Comparison of ENCODE assay signal across 20 cellular contexts in the genomic region with DNA sequence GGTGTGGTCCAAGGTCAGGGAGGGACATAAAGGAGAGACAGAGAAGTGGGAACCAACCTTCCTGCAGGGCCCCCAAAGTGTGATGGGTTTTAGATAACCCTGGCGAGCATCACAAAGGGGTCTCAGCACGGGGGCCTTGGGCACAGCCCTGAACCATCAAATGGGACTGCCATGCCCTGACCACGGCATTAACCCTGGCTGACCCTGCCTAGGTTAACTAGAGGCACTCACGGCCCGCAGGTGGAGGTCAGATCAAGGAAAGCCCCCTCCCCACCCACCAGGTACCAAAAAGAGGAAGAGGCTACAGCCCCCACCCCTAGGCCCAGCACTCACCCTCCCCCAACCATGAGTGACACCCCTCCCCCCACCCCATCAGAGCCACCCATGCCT. TPM values are rescaled to one million over a fixed set of nuclear protein-coding genes. Genes with fewer than 3 reads are reported as not detected.
DNase-seq lines count a peak whose midpoint lies in the region; ATAC-seq and TF ChIP-seq lines count a peak whose summit lies in the region.
"Had no signal": no experiment of that assay in that cellular context is flagged by ENCODE, and none has a peak within 500 bp of the region (broad histone marks: within the 10 kb centered on the region; RNA-seq: fewer than 3 reads in every experiment).

No MANE protein-coding gene starts in this region.

- H3K23ac ChIP-seq in neuronal stem cell (ENCODE audit: low read depth, low read length, poor library complexity), result no peak overlapping the region

- peaks cover 7% of the 10 kb centered on the region for H3K4me1 Mint-ChIP-seq in activated T-helper 17 cell treated with anti-CD3 and anti-CD28 coated beads, Interleukin-2, amount 50 U/mL, for 72 hours
- H3K4me1 Mint-ChIP-seq: natural killer cell had no signal

- CTCF ChIA-PET in PC-9 (lab: Charles Lee), result no interaction called here

- intact Hi-C loops in esophagus muscularis mucosa (cut with DNase I) (loop anchor here (2.0 kb wide), 1 partner anchor 81 kb away; a partner anchor contains a TSS), PC-9 (cut with micrococcal nuclease; ENCODE audit: unreplicated experiment) (loop anchor here (5.0 kb wide), 1 partner anchor 39 kb away; no protein-coding TSS in a partner anchor)

- TF ChIP-seq POLR2A in esophagus muscularis mucosa (IDR thresholded peaks at IDR 0.05; ENCODE audit: low read depth), result no peak

- TF ChIP-seq CTCF in C4-2B (conservative IDR thresholded peaks at IDR 0.05) (no peak), esophagus muscularis mucosa (IDR thresholded peaks at IDR 0.05) (no peak), PC-9 (conservative IDR thresholded peaks at IDR 0.05) (no peak)

- no peak overlapping the region for H4K91ac ChIP-seq in neuronal stem cell (ENCODE audit: low read depth, low read length, poor library complexity)

- no peak overlapping the region for H3K27ac Mint-ChIP-seq in activated T-helper 17 cell treated with anti-CD3 and anti-CD28 coated beads, Interleukin-2, amount 50 U/mL, for 72 hours
- H3K27ac Mint-ChIP-seq: natural killer cell; T-helper 1 cell treated with Interleukin-12 subunit alpha and Interleukin-12 subunit beta and Interleukin-4 antibody, amounts not matched to agents 30 μg/mL and 1 μg/mL, for 36 hours had no signal

- H3K4me2 ChIP-seq in neuronal stem cell (ENCODE audit: insufficient read depth, low read length, poor library complexity, severe bottlenecking), result no peak overlapping the region
- no peak overlapping the region for H3K4me2 ChIP-seq in PC-9

- peak overlapping the region; percentile 30 for H2BK120ac ChIP-seq in neuronal stem cell (ENCODE audit: low read depth, low read length)

- H3K4me1 ChIP-seq in NT2/D1 (ENCODE audit: insufficient read depth, insufficient read length) (peaks cover 33% of the 10 kb centered on the region), esophagus muscularis mucosa (peaks cover 45 to 79% (median 54%) of the 10 kb centered on the region in 4 donors), neuronal stem cell (ENCODE audit: control insufficient read depth in 2 of 2, insufficient read depth in 1 of 2, low read depth in 1 of 2, low read length in 2 of 2) (peaks cover 46 to 47% of the 10 kb centered on the region in 2 donors), PC-9 (replicated peaks; ENCODE audit: insufficient read depth) (no peaks in the 10 kb centered on the region)

- H3K9me3 Mint-ChIP-seq in activated T-helper 17 cell treated with anti-CD3 and anti-CD28 coated beads, Interleukin-2, amount 50 U/mL, for 72 hours, result no peaks in the 10 kb centered on the region
- H3K9me3 Mint-ChIP-seq: CD8-positive, alpha-beta memory T cell; natural killer cell; T-helper 1 cell treated with Interleukin-12 subunit alpha and Interleukin-12 subunit beta and Interleukin-4 antibody, amounts not matched to agents 30 μg/mL and 1 μg/mL, for 36 hours had no signal

- H2AFZ ChIP-seq in neuronal stem cell (ENCODE audit: low read length), result no peak overlapping the region
- no peak overlapping the region for H2AFZ ChIP-seq in PC-9

- TF ChIP-seq EP300 in esophagus muscularis mucosa (IDR thresholded peaks at IDR 0.05), result no peak

- peaks cover 15% of the 10 kb centered on the region for H3K79me1 ChIP-seq in neuronal stem cell (ENCODE audit: low read depth, low read length)

- no peaks in the 10 kb centered on the region for H3K27me3 Mint-ChIP-seq in activated T-helper 17 cell treated with anti-CD3 and anti-CD28 coated beads, Interleukin-2, amount 50 U/mL, for 72 hours
- H3K27me3 Mint-ChIP-seq: CD8-positive, alpha-beta memory T cell had no signal

- peaks cover 21% of the 10 kb centered on the region for H3K36me3 ChIP-seq in NT2/D1 (ENCODE audit: insufficient read depth, insufficient read length, low read length)
- peaks cover 0 to 6% (median 0%) of the 10 kb centered on the region in 4 donors for H3K36me3 ChIP-seq in esophagus muscularis mucosa
- H3K36me3 ChIP-seq in neuronal stem cell (replicated peaks in 1 of 2; ENCODE audit: control insufficient read depth in 2 of 2, insufficient read depth in 2 of 2, low read length in 2 of 2), result peaks cover 0 to 23% of the 10 kb centered on the region in 2 donors
- H3K36me3 ChIP-seq in PC-9 (ENCODE audit: low read depth), result no peaks in the 10 kb centered on the region

- H2BK12ac ChIP-seq in neuronal stem cell (ENCODE audit: low read length), result peak overlapping the region; percentile 73

- POLR2A ChIA-PET in PC-9 (lab: Charles Lee; ENCODE audit: unreplicated experiment), result no interaction called here

- H2BK15ac ChIP-seq in neuronal stem cell (ENCODE audit: low read length), result peak overlapping the region; percentile 91

- no peaks in the 10 kb centered on the region for H4K20me1 ChIP-seq in PC-9 (ENCODE audit: insufficient read depth)

- peak overlapping the region; percentile 93 for H3K18ac ChIP-seq in neuronal stem cell (ENCODE audit: low read length)

- H3K27me3 ChIP-seq in NT2/D1 (ENCODE audit: insufficient read depth, insufficient read length) (no peaks in the 10 kb centered on the region), esophagus muscularis mucosa (no peaks in the 10 kb centered on the region), neuronal stem cell (ENCODE audit: control insufficient read depth in 3 of 3, insufficient read depth in 3 of 3, low read depth in 1 of 3, low read length in 3 of 3) (no peaks in the 10 kb centered on the region), PC-9 (ENCODE audit: insufficient read depth, low read depth) (no peaks in the 10 kb centered on the region)

- H3F3A ChIP-seq in PC-9 (ENCODE audit: insufficient read depth, low read depth), result no peaks in the 10 kb centered on the region

- no TSS peak for BruUV-seq in PC-9 (replicated peaks; lab: Mats Ljungman, UMichigan)

- H3K9me3 ChIP-seq in NT2/D1 (ENCODE audit: insufficient read depth, low read length) (no peaks in the 10 kb centered on the region), esophagus muscularis mucosa (no peaks in the 10 kb centered on the region), neuronal stem cell (replicated peaks in 1 of 2; ENCODE audit: control insufficient read depth in 2 of 2, insufficient read depth in 1 of 2, low read depth in 1 of 2, low read length in 2 of 2) (no peaks in the 10 kb centered on the region), PC-9 (ENCODE audit: insufficient read depth, low read depth) (no peaks in the 10 kb centered on the region)

- no peak overlapping the region for H3K14ac ChIP-seq in neuronal stem cell (ENCODE audit: low read length)

- WGBS in esophagus muscularis mucosa, result 83% methylated on average over 3 of the region's 5 CpGs
- no CpG with 5 or more reads among the region's 5 CpGs for WGBS in neuronal stem cell (ENCODE audit: extremely low coverage in 2 of 2, insufficient read length in 2 of 2, insufficient replicate concordance in 1 of 2), 2 donors

- H3K36me3 Mint-ChIP-seq in activated T-helper 17 cell treated with anti-CD3 and anti-CD28 coated beads, Interleukin-2, amount 50 U/mL, for 72 hours (ENCODE audit: low read depth), result no peaks in the 10 kb centered on the region
- H3K36me3 Mint-ChIP-seq: natural killer cell had no signal

- peak overlapping the region; percentile 69 for H3K4ac ChIP-seq in neuronal stem cell (ENCODE audit: low read length)

- H3K27ac ChIP-seq in C4-2B, result peak overlapping the region; percentile 59
- peak overlapping the region; percentile 77 to 84 (median 83) for H3K27ac ChIP-seq in esophagus muscularis mucosa (replicated peaks in 1 of 4)
- no peak overlapping the region for H3K27ac ChIP-seq in neuronal stem cell (replicated peaks; ENCODE audit: low read length)
- H3K27ac ChIP-seq in PC-9, result no peak overlapping the region

- H3K4me3 ChIP-seq in NT2/D1 (ENCODE audit: insufficient read length, low read depth) (no peak overlapping the region), esophagus muscularis mucosa (no peak overlapping the region), neuronal stem cell (ENCODE audit: low read length in 2 of 2) (no peak overlapping the region), PC-9 (no peak overlapping the region)

- DNase-seq in NT2/D1 (ENCODE audit: low read depth, low spot score) (no peak), esophagus muscularis mucosa (ENCODE audit: extremely low spot score) (no peak), neuronal stem cell (ENCODE audit: low spot score) (no peak), retina (no peak), AML-193 (lab: John Stamatoyannopoulos, UW) (no peak), PC-9 (no peak)
- DNase-seq: amniotic stem cell; CD8-positive, alpha-beta memory T cell; central memory CD4-positive, alpha-beta T cell; effector CD8-positive, alpha-beta T cell; head of caudate nucleus; mammary epithelial cell; natural killer cell; NCI-H1092 treated with DMSO at 0.1 percent for 48 hours; NCI-H2107; NCI-H524 treated with DMSO at 0.1 percent for 48 hours; SIG-M5 had no signal

- no peak overlapping the region for H4K8ac ChIP-seq in neuronal stem cell (ENCODE audit: low read depth, low read length)

- H3K9ac ChIP-seq in NT2/D1 (ENCODE audit: insufficient read length, low read depth) (peak overlapping the region; percentile 70), neuronal stem cell (ENCODE audit: low read depth, low read length, poor library complexity) (no peak overlapping the region)

- H2BK5ac ChIP-seq in neuronal stem cell (ENCODE audit: low read length), result peak overlapping the region; percentile 83

- H2AK5ac ChIP-seq in neuronal stem cell (ENCODE audit: low read depth, low read length), result peak overlapping the region; percentile 96

- H3K79me2 ChIP-seq in PC-9 (ENCODE audit: low read depth), result no peaks in the 10 kb centered on the region

- ATAC-seq in activated T-helper 17 cell treated with anti-CD3 and anti-CD28 coated beads, Interleukin-2, amount 50 U/mL, for 72 hours (replicated peaks), result no peak
- ATAC-seq: natural killer cell had no signal

- H3K9me2 ChIP-seq in PC-9 (ENCODE audit: insufficient read depth), result no peaks in the 10 kb centered on the region

- H3K4me3 Mint-ChIP-seq in activated T-helper 17 cell treated with anti-CD3 and anti-CD28 coated beads, Interleukin-2, amount 50 U/mL, for 72 hours, result no peak overlapping the region
- H3K4me3 Mint-ChIP-seq: CD8-positive, alpha-beta memory T cell; natural killer cell; T-helper 1 cell treated with Interleukin-12 subunit alpha and Interleukin-12 subunit beta and Interleukin-4 antibody, amounts not matched to agents 30 μg/mL and 1 μg/mL, for 36 hours had no signal

RNA-seq across cellular contexts. Expression of a gene that starts 42.4 kb away (rescaled TPM):
- total RNA-seq in esophagus muscularis mucosa (10 to 100 TPM; 10.4 to 21.2 (median 16.5) TPM), PC-9 (2021) (9.7 and 19.0 TPM in 2 replicates)
- 65.7 TPM for polyA plus RNA-seq in neuronal stem cell (2013, experiment 1 of 2)
- 63.4 TPM for polyA plus RNA-seq in neuronal stem cell (2013, experiment 2 of 2)
- total RNA-seq in activated T-helper 17 cell treated with anti-CD3 and anti-CD28 coated beads, Interleukin-2, amount 50 U/mL, for 72 hours, result 10 to 100 TPM; 65.7 to 89.0 TPM

RNA-seq across cellular contexts. Expression of a gene that starts 43.0 kb away (rescaled TPM):
- total RNA-seq in esophagus muscularis mucosa (100 to 1,000 TPM; 135 to 170 (median 148) TPM), PC-9 (2021) (13.0 and 13.4 TPM in 2 replicates)
- 31.6 TPM for polyA plus RNA-seq in neuronal stem cell (2013, experiment 1 of 2)
- 33.6 TPM for polyA plus RNA-seq in neuronal stem cell (2013, experiment 2 of 2)
- 10 to 100 TPM; 32.8 to 53.2 TPM for total RNA-seq in activated T-helper 17 cell treated with anti-CD3 and anti-CD28 coated beads, Interleukin-2, amount 50 U/mL, for 72 hours

Comparison
In these comparisons a context has a peak if more than half of its experiments do, and no peak if none do; other contexts are left out.
1. H3K27ac ChIP-seq: peak in C4-2B (single experiment) and esophagus muscularis mucosa (4 of 4); none in neuronal stem cell (single experiment) and PC-9 (single experiment).